28 cellular contexts compared by ENCODE assay signal in genomic region chr4:1799997-1800375, GRCh38. TPM values are rescaled to one million over a fixed set of nuclear protein-coding genes. Genes with fewer than 3 reads are reported as not detected.
"Had no signal": no experiment of that assay in that cellular context is flagged by ENCODE, and none has a peak within 500 bp of the region (broad histone marks: within the 10 kb centered on the region; RNA-seq: fewer than 3 reads in every experiment).

No MANE protein-coding gene starts in this region.

- FAIRE-seq: endothelial cell of umbilical vein, islet of Langerhans had no signal

- H3K27me3 ChIP-seq: foreskin keratinocyte, vagina had no signal

- H3K4me1 ChIP-seq: foreskin keratinocyte had no signal

- H3K27ac ChIP-seq: colonic mucosa, esophagus muscularis mucosa, foreskin keratinocyte, gastroesophageal sphincter, heart left ventricle, left lung, ovary, psoas muscle, spleen, stomach, thyroid gland, vagina had no signal

- DNase-seq: effector CD8-positive, alpha-beta T cell; foreskin keratinocyte; heart left ventricle; hippocampal formation; left cardiac atrium; left lung; naive thymus-derived CD8-positive, alpha-beta T cell; nephron progenitor cell; occipital lobe; ovary; posterior cingulate gyrus; psoas muscle; spleen; stimulated activated CD4-positive, alpha-beta T cell treated with anti-CD3 and anti-CD28 coated beads, Interleukin-15, amount 100 ng/mL, for 24 hours; stimulated activated CD4-positive, alpha-beta T cell treated with anti-CD3 and anti-CD28 coated beads, Interleukin-2, amount 100 ng/mL, for 48 hours; stimulated activated naive B cell treated with anti-CD40 and anti-IgM and Interleukin-4, amounts not matched to agents 10 μg/mL and 1 μg/mL and 100 μg/mL, for 72 hours; stomach; thyroid gland; trophoblast cell had no signal

- H3K9me3 ChIP-seq: colonic mucosa, esophagus muscularis mucosa, gastroesophageal sphincter, heart left ventricle, left lung, ovary, psoas muscle, spleen, stomach, thyroid gland, vagina had no signal

- H3K4me3 ChIP-seq: colonic mucosa, esophagus muscularis mucosa, gastroesophageal sphincter, heart left ventricle, left lung, ovary, psoas muscle, skin epidermis, spleen, stomach, thyroid gland, vagina had no signal

- ATAC-seq: foreskin keratinocyte; gastroesophageal sphincter; heart left ventricle; left cardiac atrium; left lung; naive thymus-derived CD8-positive, alpha-beta T cell; psoas muscle; right cardiac atrium; stimulated activated naive B cell treated with anti-CD40 and anti-IgM and Interleukin-4, amounts not matched to agents 10 μg/mL and 1 μg/mL and 100 μg/mL, for 72 hours had no signal

- H3K36me3 ChIP-seq: colonic mucosa, esophagus muscularis mucosa, gastroesophageal sphincter, heart left ventricle, left lung, ovary, spleen, thyroid gland had no signal

RNA-seq across cellular contexts. Expression of gene FGFR3, which starts 6.9 kb away (rescaled TPM):
- total RNA-seq: myocyte; naive thymus-derived CD8-positive, alpha-beta T cell had no signal
